Comparison of ENCODE assay signal across 1 cellular context in the genomic region with DNA sequence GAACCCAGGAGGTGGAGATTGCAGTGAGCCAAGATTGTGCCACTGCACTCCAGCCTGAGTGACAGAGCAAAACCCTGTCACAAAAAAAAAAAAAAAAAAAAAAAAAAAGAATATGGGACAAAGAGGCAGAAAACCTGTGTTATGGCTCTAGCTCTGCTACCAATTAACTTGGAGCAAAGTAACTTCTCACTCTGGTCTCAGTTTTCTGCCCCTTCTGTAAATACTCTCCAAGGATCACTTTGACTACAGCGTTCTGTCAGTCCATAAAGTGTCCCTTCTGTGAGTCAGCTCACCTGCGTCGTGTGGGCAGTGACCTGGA.
TF ChIP-seq lines count a peak whose summit lies in the region.

No MANE protein-coding gene starts in this region.

TF ChIP-seq in liver, 16 proteins besides CTCF, POLR2A, EP300 and RAD21 (continued from another document):
- no peak for TF ChIP-seq YY1 (IDR thresholded peaks at IDR 0.05)
- TF ChIP-seq, protein P1, sequence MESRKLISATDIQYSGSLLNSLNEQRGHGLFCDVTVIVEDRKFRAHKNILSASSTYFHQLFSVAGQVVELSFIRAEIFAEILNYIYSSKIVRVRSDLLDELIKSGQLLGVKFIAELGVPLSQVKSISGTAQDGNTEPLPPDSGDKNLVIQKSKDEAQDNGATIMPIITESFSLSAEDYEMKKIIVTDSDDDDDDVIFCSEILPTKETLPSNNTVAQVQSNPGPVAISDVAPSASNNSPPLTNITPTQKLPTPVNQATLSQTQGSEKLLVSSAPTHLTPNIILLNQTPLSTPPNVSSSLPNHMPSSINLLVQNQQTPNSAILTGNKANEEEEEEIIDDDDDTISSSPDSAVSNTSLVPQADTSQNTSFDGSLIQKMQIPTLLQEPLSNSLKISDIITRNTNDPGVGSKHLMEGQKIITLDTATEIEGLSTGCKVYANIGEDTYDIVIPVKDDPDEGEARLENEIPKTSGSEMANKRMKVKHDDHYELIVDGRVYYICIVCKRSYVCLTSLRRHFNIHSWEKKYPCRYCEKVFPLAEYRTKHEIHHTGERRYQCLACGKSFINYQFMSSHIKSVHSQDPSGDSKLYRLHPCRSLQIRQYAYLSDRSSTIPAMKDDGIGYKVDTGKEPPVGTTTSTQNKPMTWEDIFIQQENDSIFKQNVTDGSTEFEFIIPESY (IDR thresholded peaks at IDR 0.05): no peak
TF ChIP-seq in liver: peak in this region for 0.
